ENCODE assay signal across 8 cellular contexts in genomic region chr10:70403483-70404035, GRCh38. TPM values are rescaled to one million over a fixed set of nuclear protein-coding genes. Genes with fewer than 3 reads are reported as not detected.
DNase-seq lines count a peak whose midpoint lies in the region; ATAC-seq, FAIRE-seq and TF ChIP-seq lines count a peak whose summit lies in the region.

No MANE protein-coding gene starts in this region.

- peak overlapping the region; percentile 82 to 90 for H3K27ac Mint-ChIP-seq in T-cell

- TF ChIP-seq EP300 in A549 (IDR thresholded peaks at IDR 0.05), result no peak
- no peak for TF ChIP-seq EP300 in transverse colon (IDR thresholded peaks at IDR 0.05; ENCODE audit: low read depth)

- POLR2A ChIA-PET in A549 (lab: Yijun Ruan, JAX) (interaction anchor here (0.6 to 1.7 kb wide), 16 partner anchors 9 to 257 kb away, joined by 3 to 9 read pairs (median 3); partner anchors contain the start of genes PPA1, SAR1A and TYSND1), T-cell (lab: Charles Lee) (interaction anchor here in 1 of 2 donors (0.8 kb wide), 1 partner anchor 257 kb away, joined by 4 read pairs; the partner anchor contains the start of gene TYSND1)

- H3K4me1 Mint-ChIP-seq in T-cell, result peaks cover 34 to 47% (median 43%) of the 10 kb centered on the region in 3 donors

- peak overlapping the region; percentile 95 to 100 (median 96) for H3K4me3 Mint-ChIP-seq in T-cell

- ATAC-seq in A549 (peak; percentile 2 to 89; a peak in 3 of 6 replicates), GM19455 (IDR thresholded peaks at IDR 0.05; ENCODE audit: unreplicated experiment) (peak; percentile 6), T-cell (replicated peaks in 1 of 4) (peak in 2 of 4 experiments; percentile 1)

- H3K27me3 ChIP-seq in transverse colon, result no peaks in the 10 kb centered on the region

- TF ChIP-seq POLR2A in A549 (IDR thresholded peaks at IDR 0.05; ENCODE audit: low read length) (no peak), transverse colon (IDR thresholded peaks at IDR 0.05) (no peak)

- peaks cover 9% of the 10 kb centered on the region for H3K36me3 Mint-ChIP-seq in T-cell

- no peaks in the 10 kb centered on the region for H3K9me3 Mint-ChIP-seq in T-cell

- intact Hi-C loops in kidney (cut with DNase I), result no loop called here
- intact Hi-C loops in transverse colon (cut with DNase I; ENCODE audit: low total_unique reads), result no loop called here

- H3K4me3 ChIP-seq in A549, result peak overlapping the region; percentile 58
- peak overlapping the region; percentile 53 to 71 for H3K4me3 ChIP-seq in kidney (ENCODE audit: low read length in 2 of 2)
- H3K4me3 ChIP-seq in transverse colon, result peak overlapping the region in 3 of 4 donors; percentile 84 to 98 (median 87)

- in situ Hi-C loops in transverse colon (cut with MboI; ENCODE audit: low pct_ligation_motif_present in 1 of 4, low pct_unique_long_range_greater_than_20kb in 1 of 4, low sequenced_read_pairs in 3 of 4), result no loop called here

- no peaks in the 10 kb centered on the region for H3K27me3 Mint-ChIP-seq in T-cell

- no peak for DNase-seq in A549 (ENCODE audit: low read depth in 1 of 2, low spot score in 1 of 2)
- no peak for DNase-seq in T-cell
- no peak for DNase-seq in kidney
- no peak for DNase-seq in transverse colon
- DNase-seq in COR-L47 (lab: John Stamatoyannopoulos, UW), result no peak
- DNase-seq in AML-193 (lab: John Stamatoyannopoulos, UW), result no peak
- DNase-seq in NCI-H2196 (lab: John Stamatoyannopoulos, UW; ENCODE audit: unreplicated experiment), result no peak

- H3K4me2 ChIP-seq in A549, result peak overlapping the region; percentile 97

- no peak for FAIRE-seq in A549 (lab: Jason Lieb, UNC)
- no peak for FAIRE-seq in kidney (lab: Jason Lieb, UNC)

- H3K9ac ChIP-seq in kidney (ENCODE audit: low read length in 2 of 2), result peak overlapping the region; percentile 54 to 71

- H3K36me3 ChIP-seq in kidney (ENCODE audit: control insufficient read depth in 1 of 2, insufficient read depth in 2 of 2, low read length in 2 of 2), result no peaks in the 10 kb centered on the region
- no peaks in the 10 kb centered on the region for H3K36me3 ChIP-seq in transverse colon

- H3K4me1 ChIP-seq in A549, result peaks cover 15% of the 10 kb centered on the region
- peaks cover 6 to 19% of the 10 kb centered on the region in 2 donors for H3K4me1 ChIP-seq in kidney (ENCODE audit: control insufficient read depth in 1 of 2, insufficient read depth in 1 of 2, low read depth in 1 of 2, low read length in 2 of 2)
- H3K4me1 ChIP-seq in transverse colon, result peaks cover 6 to 25% (median 15%) of the 10 kb centered on the region in 4 donors

- peak overlapping the region; percentile 47 to 92 for H3K27ac ChIP-seq in A549
- H3K27ac ChIP-seq in kidney (ENCODE audit: low read depth in 2 of 2, low read length in 2 of 2), result peak overlapping the region; percentile 17 to 98
- peak overlapping the region; percentile 99 to 100 (median 100) for H3K27ac ChIP-seq in transverse colon

- CTCF ChIA-PET in A549 (lab: Yijun Ruan, JAX) (interaction anchor here (0.6 to 2.8 kb wide), 11 partner anchors 16 to 287 kb away, joined by 3 to 15 read pairs (median 4); partner anchors contain the start of gene LRRC20), T-cell (lab: Charles Lee) (interaction anchor here (0.6 to 2.0 kb wide), 8 partner anchors 16 to 257 kb away, joined by 3 to 15 read pairs (median 3); partner anchors contain the start of gene TYSND1 (in 1 of the 2))

- WGBS in A549 (ENCODE audit: missing lambda C conversion rate), result 3% methylated on average over 10 of the region's 12 CpGs
- 3 to 4% methylated on average over 5 to 11 of the region's 12 CpGs for WGBS in transverse colon (ENCODE audit: low coverage in 1 of 2), 2 donors

- TF ChIP-seq CTCF in A549 (IDR thresholded peaks at IDR 0.05), result no peak
- TF ChIP-seq CTCF in kidney (IDR thresholded peaks at IDR 0.05; ENCODE audit: borderline replicate concordance, extremely low read depth, insufficient read depth), result no peak
- no peak for TF ChIP-seq CTCF in transverse colon (IDR thresholded peaks at IDR 0.05)

- no peak for TF ChIP-seq RAD21 in A549 (conservative IDR thresholded peaks at IDR 0.05 in 1 of 2, IDR thresholded peaks at IDR 0.05 in 1 of 2)

- H3K9me3 ChIP-seq in A549 (no peaks in the 10 kb centered on the region), kidney (ENCODE audit: control insufficient read depth in 1 of 2, low read length in 2 of 2) (no peaks in the 10 kb centered on the region), transverse colon (no peaks in the 10 kb centered on the region)

TF ChIP-seq in A549, 52 proteins besides CTCF, POLR2A, EP300 and RAD21:
- TF ChIP-seq NR3C1 (IDR thresholded peaks at IDR 0.05), result no peak
TF ChIP-seq in A549: peak in this region for 0.

RNA-seq across cellular contexts. Expression of gene EIF4EBP2, which starts 0.4 kb away (rescaled TPM):
- polyA plus RNA-seq in A549 (2011; rRNA removed) (15.4 and 17.7 TPM in 2 replicates), A549 (2017; fragmentation: RNase III; extraction: RNeasy Plus Mini Kit Qiagen cat#74134 plus additional on column Dnase treatment) (12.2 to 13.0 TPM (median 12.2 TPM) in 3 replicates), kidney (ENCODE audit: insufficient read depth, low read depth, low replicate concordance) (35.8 TPM)
- 3.5 and 4.7 TPM in 2 replicates for polyA plus RNA-seq in A549 (2012; cell fraction: cytosol; rRNA removed)
- polyA plus RNA-seq in A549 (2012; cell fraction: nucleus; rRNA removed), result 2.0 and 3.7 TPM in 2 replicates
- polyA minus RNA-seq in A549 (2011; rRNA and poly(A)+ RNA removed), result 19.4 and 19.8 TPM in 2 replicates
- total RNA-seq in T-cell (10 to 100 TPM; 39.9 to 47.7 (median 42.6) TPM), kidney (66.6 TPM), transverse colon (100 to 1,000 TPM in 3 of 4 donors, 10 to 100 TPM in 1; 43.6 to 117 (median 110) TPM)

RNA-seq across cellular contexts. Expression of gene LRRC20, which starts 21.1 kb away (rescaled TPM):
- polyA plus RNA-seq in A549 (2011; rRNA removed) (16.5 and 19.6 TPM in 2 replicates), A549 (2017; fragmentation: RNase III; extraction: RNeasy Plus Mini Kit Qiagen cat#74134 plus additional on column Dnase treatment) (19.0 to 22.1 TPM (median 20.7 TPM) in 3 replicates), kidney (ENCODE audit: insufficient read depth, low read depth, low replicate concordance) (6.3 TPM)
- polyA plus RNA-seq in A549 (2012; cell fraction: cytosol; rRNA removed), result 41.6 and 54.1 TPM in 2 replicates
- polyA plus RNA-seq in A549 (2012; cell fraction: nucleus; rRNA removed), result 53.3 and 53.9 TPM in 2 replicates
- polyA minus RNA-seq in A549 (2011; rRNA and poly(A)+ RNA removed), result 14.3 and 18.8 TPM in 2 replicates
- total RNA-seq in T-cell (1 to 10 TPM; 2.5 to 3.9 (median 3.7) TPM), kidney (6.0 TPM), transverse colon (10 to 100 TPM in 1 of 4 donors, 1 to 10 TPM in 3; 2.8 to 10.5 (median 5.9) TPM)

RNA-seq across cellular contexts. Expression of gene NODAL, which starts 37.9 kb away (rescaled TPM):
- polyA plus RNA-seq in A549 (2011; rRNA removed) (not detected in 2 replicates), A549 (2017; fragmentation: RNase III; extraction: RNeasy Plus Mini Kit Qiagen cat#74134 plus additional on column Dnase treatment) (not detected in 3 replicates), kidney (ENCODE audit: insufficient read depth, low read depth, low replicate concordance) (not detected)
- polyA plus RNA-seq in A549 (2012; cell fraction: cytosol; rRNA removed), result not detected in 2 replicates
- polyA plus RNA-seq in A549 (2012; cell fraction: nucleus; rRNA removed), result not detected in 2 replicates
- polyA minus RNA-seq in A549 (2011; rRNA and poly(A)+ RNA removed), result not detected in 2 replicates
- total RNA-seq in T-cell (not detected), kidney (not detected), transverse colon (not detected)
